ENCODE assay signal across 1 cellular context in the genomic region with DNA sequence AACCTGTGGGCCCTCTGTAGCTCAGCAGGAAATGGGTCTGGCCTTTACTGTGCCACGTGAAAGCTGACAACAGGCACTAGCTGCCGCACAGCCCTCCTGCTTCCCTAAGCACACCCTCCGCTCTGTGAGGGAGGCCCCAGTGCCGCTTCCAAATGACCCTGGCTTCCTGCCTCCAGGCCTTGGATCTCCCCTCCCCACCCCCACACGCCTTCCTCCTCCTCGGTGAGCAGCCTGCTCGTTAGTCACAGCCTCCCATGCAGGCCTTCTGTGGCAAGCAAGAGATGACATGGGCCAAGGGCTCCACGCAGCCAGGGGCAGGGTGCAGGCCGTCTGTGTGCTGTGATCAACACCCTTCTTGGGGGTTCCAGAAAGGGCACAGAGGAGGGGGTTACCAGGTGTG.
TF ChIP-seq lines count a peak whose summit lies in the region.

No MANE protein-coding gene starts in this region.

TF ChIP-seq in GM23338, 12 proteins besides CTCF, POLR2A, EP300 and RAD21 (continued from another document):
- TF ChIP-seq, protein P1, sequence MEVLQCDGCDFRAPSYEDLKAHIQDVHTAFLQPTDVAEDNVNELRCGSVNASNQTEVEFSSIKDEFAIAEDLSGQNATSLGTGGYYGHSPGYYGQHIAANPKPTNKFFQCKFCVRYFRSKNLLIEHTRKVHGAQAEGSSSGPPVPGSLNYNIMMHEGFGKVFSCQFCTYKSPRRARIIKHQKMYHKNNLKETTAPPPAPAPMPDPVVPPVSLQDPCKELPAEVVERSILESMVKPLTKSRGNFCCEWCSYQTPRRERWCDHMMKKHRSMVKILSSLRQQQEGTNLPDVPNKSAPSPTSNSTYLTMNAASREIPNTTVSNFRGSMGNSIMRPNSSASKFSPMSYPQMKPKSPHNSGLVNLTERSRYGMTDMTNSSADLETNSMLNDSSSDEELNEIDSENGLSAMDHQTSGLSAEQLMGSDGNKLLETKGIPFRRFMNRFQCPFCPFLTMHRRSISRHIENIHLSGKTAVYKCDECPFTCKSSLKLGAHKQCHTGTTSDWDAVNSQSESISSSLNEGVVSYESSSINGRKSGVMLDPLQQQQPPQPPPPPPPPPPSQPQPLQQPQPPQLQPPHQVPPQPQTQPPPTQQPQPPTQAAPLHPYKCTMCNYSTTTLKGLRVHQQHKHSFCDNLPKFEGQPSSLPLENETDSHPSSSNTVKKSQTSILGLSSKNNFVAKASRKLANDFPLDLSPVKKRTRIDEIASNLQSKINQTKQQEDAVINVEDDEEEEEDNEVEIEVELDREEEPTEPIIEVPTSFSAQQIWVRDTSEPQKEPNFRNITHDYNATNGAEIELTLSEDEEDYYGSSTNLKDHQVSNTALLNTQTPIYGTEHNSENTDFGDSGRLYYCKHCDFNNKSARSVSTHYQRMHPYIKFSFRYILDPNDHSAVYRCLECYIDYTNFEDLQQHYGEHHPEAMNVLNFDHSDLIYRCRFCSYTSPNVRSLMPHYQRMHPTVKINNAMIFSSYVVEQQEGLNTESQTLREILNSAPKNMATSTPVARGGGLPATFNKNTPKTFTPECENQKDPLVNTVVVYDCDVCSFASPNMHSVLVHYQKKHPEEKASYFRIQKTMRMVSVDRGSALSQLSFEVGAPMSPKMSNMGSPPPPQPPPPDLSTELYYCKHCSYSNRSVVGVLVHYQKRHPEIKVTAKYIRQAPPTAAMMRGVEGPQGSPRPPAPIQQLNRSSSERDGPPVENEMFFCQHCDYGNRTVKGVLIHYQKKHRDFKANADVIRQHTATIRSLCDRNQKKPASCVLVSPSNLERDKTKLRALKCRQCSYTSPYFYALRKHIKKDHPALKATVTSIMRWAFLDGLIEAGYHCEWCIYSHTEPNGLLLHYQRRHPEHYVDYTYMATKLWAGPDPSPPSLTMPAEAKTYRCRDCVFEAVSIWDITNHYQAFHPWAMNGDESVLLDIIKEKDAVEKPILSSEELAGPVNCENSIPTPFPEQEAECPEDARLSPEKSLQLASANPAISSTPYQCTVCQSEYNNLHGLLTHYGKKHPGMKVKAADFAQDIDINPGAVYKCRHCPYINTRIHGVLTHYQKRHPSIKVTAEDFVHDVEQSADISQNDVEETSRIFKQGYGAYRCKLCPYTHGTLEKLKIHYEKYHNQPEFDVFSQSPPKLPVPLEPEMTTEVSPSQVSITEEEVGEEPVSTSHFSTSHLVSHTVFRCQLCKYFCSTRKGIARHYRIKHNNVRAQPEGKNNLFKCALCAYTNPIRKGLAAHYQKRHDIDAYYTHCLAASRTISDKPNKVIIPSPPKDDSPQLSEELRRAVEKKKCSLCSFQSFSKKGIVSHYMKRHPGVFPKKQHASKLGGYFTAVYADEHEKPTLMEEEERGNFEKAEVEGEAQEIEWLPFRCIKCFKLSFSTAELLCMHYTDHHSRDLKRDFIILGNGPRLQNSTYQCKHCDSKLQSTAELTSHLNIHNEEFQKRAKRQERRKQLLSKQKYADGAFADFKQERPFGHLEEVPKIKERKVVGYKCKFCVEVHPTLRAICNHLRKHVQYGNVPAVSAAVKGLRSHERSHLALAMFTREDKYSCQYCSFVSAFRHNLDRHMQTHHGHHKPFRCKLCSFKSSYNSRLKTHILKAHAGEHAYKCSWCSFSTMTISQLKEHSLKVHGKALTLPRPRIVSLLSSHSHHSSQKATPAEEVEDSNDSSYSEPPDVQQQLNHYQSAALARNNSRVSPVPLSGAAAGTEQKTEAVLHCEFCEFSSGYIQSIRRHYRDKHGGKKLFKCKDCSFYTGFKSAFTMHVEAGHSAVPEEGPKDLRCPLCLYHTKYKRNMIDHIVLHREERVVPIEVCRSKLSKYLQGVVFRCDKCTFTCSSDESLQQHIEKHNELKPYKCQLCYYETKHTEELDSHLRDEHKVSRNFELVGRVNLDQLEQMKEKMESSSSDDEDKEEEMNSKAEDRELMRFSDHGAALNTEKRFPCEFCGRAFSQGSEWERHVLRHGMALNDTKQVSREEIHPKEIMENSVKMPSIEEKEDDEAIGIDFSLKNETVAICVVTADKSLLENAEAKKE (CRISPR knock-in tag; IDR thresholded peaks at IDR 0.05): no peak
- TF ChIP-seq REST (IDR thresholded peaks at IDR 0.05; ENCODE audit: unreplicated experiment): no peak
- TF ChIP-seq EZH2phosphoT487 (IDR thresholded peaks at IDR 0.05; ENCODE audit: unreplicated experiment): no peak
- no peak for TF ChIP-seq STAT1 (IDR thresholded peaks at IDR 0.05; ENCODE audit: unreplicated experiment)
- no peak for TF ChIP-seq ZNF114 (CRISPR knock-in tag; IDR thresholded peaks at IDR 0.05)
- no peak for TF ChIP-seq CREB1 (CRISPR knock-in tag; IDR thresholded peaks at IDR 0.05; ENCODE audit: low read depth)
- no peak for TF ChIP-seq ETS1 (IDR thresholded peaks at IDR 0.05)
- TF ChIP-seq JUNB (IDR thresholded peaks at IDR 0.05; ENCODE audit: unreplicated experiment): no peak
- no peak for TF ChIP-seq EZH2 (IDR thresholded peaks at IDR 0.05; ENCODE audit: low read depth, unreplicated experiment)
